In genomic region chr4:53776141-53776540, GRCh38 we compare ENCODE assay signal across 26 cellular contexts.
"Had no signal": no experiment of that assay in that cellular context is flagged by ENCODE, and none has a peak within 500 bp of the region (broad histone marks: within the 10 kb centered on the region; RNA-seq: fewer than 3 reads in every experiment).

No MANE protein-coding gene starts in this region.

- DNase-seq: islet precursor cell; left ventricle myocardium inferior; mesendoderm; naive B cell; natural killer cell; pancreas; posterior cingulate gyrus; retina; right cardiac atrium; stimulated activated CD4-positive, alpha-beta T cell treated with anti-CD3 and anti-CD28 coated beads, Interleukin-12 subunit alpha, Interleukin-12 subunit beta, amount 100 ng/mL, for 4 hours; stimulated activated CD4-positive, alpha-beta T cell treated with anti-CD3 and anti-CD28 coated beads, Interleukin-15, amount 100 ng/mL, for 24 hours; stimulated activated CD4-positive, alpha-beta T cell treated with anti-CD3 and anti-CD28 coated beads, Interleukin-2, amount 100 ng/mL, for 24 hours; stimulated activated CD4-positive, alpha-beta T cell treated with anti-CD3 and anti-CD28 coated beads, Interleukin-4, amount 100 ng/mL, for 1 hour; stimulated activated naive B cell treated with anti-CD40 and anti-IgM and Interleukin-4, amounts not matched to agents 10 μg/mL and 1 μg/mL and 100 μg/mL, for 72 hours; stimulated activated naive CD8-positive, alpha-beta T cell treated with anti-CD3 and anti-CD28 coated beads, Interleukin-15, Interleukin-2, amounts not matched to agents 100 U/mL and 50 U/mL, for 24 hours; stomach; testis; thyroid gland; trophoblast cell; upper lobe of right lung had no signal

- H3K27ac Mint-ChIP-seq: mesothelial cell of epicardium; natural killer cell; stimulated activated naive B cell treated with anti-CD40 and anti-IgM and Interleukin-4, amounts not matched to agents 10 μg/mL and 1 μg/mL and 100 μg/mL, for 72 hours had no signal

- H3K9me3 Mint-ChIP-seq: naive B cell; natural killer cell; stimulated activated naive B cell treated with anti-CD40 and anti-IgM and Interleukin-4, amounts not matched to agents 10 μg/mL and 1 μg/mL and 100 μg/mL, for 72 hours had no signal

- H3K4me1 Mint-ChIP-seq: naive B cell; natural killer cell; stimulated activated naive B cell treated with anti-CD40 and anti-IgM and Interleukin-4, amounts not matched to agents 10 μg/mL and 1 μg/mL and 100 μg/mL, for 72 hours had no signal

- H3K9me3 ChIP-seq: left ventricle myocardium inferior, pancreas, prostate gland, stomach, testis, thyroid gland, upper lobe of right lung had no signal

- H3K4me3 ChIP-seq: hepatocyte, left ventricle myocardium inferior, lung, pancreas, prostate gland, skin epidermis, stomach, testis, thyroid gland, upper lobe of right lung had no signal

- H3K36me3 Mint-ChIP-seq: mesothelial cell of epicardium; naive B cell; natural killer cell; stimulated activated naive B cell treated with anti-CD40 and anti-IgM and Interleukin-4, amounts not matched to agents 10 μg/mL and 1 μg/mL and 100 μg/mL, for 72 hours had no signal

- H3K27ac ChIP-seq: pancreas, prostate gland, skin epidermis, thyroid gland, upper lobe of right lung had no signal

- ATAC-seq: natural killer cell; pancreas; right cardiac atrium; sciatic nerve; stimulated activated naive B cell treated with anti-CD40 and anti-IgM and Interleukin-4, amounts not matched to agents 10 μg/mL and 1 μg/mL and 100 μg/mL, for 72 hours; stimulated activated naive CD8-positive, alpha-beta T cell treated with anti-CD3 and anti-CD28 coated beads, Interleukin-15, Interleukin-2, amounts not matched to agents 100 U/mL and 50 U/mL, for 24 hours; upper lobe of right lung had no signal

- H3K4me1 ChIP-seq: left ventricle myocardium inferior, pancreas, prostate gland, stomach, thyroid gland, upper lobe of right lung had no signal

- H3K36me3 ChIP-seq: left ventricle myocardium inferior, pancreas, prostate gland, stomach, thyroid gland, upper lobe of right lung had no signal

- H3K27me3 ChIP-seq: hepatocyte, pancreas, testis, thyroid gland, upper lobe of right lung had no signal

- H3K4me3 Mint-ChIP-seq: mesothelial cell of epicardium; naive B cell; natural killer cell; stimulated activated naive B cell treated with anti-CD40 and anti-IgM and Interleukin-4, amounts not matched to agents 10 μg/mL and 1 μg/mL and 100 μg/mL, for 72 hours had no signal
